8 cellular contexts compared by ENCODE assay signal in genomic region chr14:69647642-69648041, GRCh38. TPM values are rescaled to one million over a fixed set of nuclear protein-coding genes. Genes with fewer than 3 reads are reported as not detected.
DNase-seq lines count a peak whose midpoint lies in the region; ATAC-seq and TF ChIP-seq lines count a peak whose summit lies in the region.
"Not testable (repeated sequence)": the region's sequence is repeated elsewhere in the genome, so short reads cannot be mapped to it uniquely, and the experiment has no call there.

No MANE protein-coding gene starts in this region.

- H3K36me3 Mint-ChIP-seq in CD14-positive monocyte (peaks cover 19 to 37% of the 10 kb centered on the region in 2 donors), naive B cell (peaks cover 14 to 25% of the 10 kb centered on the region in 2 donors)
- H3K36me3 Mint-ChIP-seq in activated naive CD8-positive, alpha-beta T cell = not testable (repeated sequence)
- H3K36me3 Mint-ChIP-seq in dendritic cell treated with granulocyte-macrophage colony-stimulating factor and Interleukin-4, amounts not matched to agents 40 ng/mL and 50 ng/mL, for 4 days (ENCODE audit: low read depth) = peaks cover 38% of the 10 kb centered on the region

- not testable (repeated sequence) for TF ChIP-seq CTCF in CD14-positive monocyte (IDR thresholded peaks at IDR 0.05); PC-3 (conservative IDR thresholded peaks at IDR 0.05; ENCODE audit: low read depth, low read length); left lung (IDR thresholded peaks at IDR 0.05); spleen (IDR thresholded peaks at IDR 0.05 in 8 of 11, conservative IDR thresholded peaks at IDR 0.05 in 3 of 11); vagina (IDR thresholded peaks at IDR 0.05)

- H3K36me3 ChIP-seq in PC-3 (ENCODE audit: low read depth, low read length); left lung; spleen; vagina: not testable (repeated sequence)

- not testable (repeated sequence) for H4K20me1 ChIP-seq in PC-3 (ENCODE audit: low read length)

- H3K4me1 ChIP-seq in PC-3 (ENCODE audit: insufficient read depth, low read length) = peaks cover 78% of the 10 kb centered on the region
- H3K4me1 ChIP-seq in left lung = peaks cover 71 to 100% of the 10 kb centered on the region in 2 donors
- H3K4me1 ChIP-seq in spleen = peaks cover 73 to 100% (median 98%) of the 10 kb centered on the region in 6 donors
- peaks cover 85% of the 10 kb centered on the region for H3K4me1 ChIP-seq in vagina

- H3K27ac ChIP-seq in PC-3 (ENCODE audit: low read length) (peak overlapping the region; percentile 82), left lung (peak overlapping the region; percentile 67 to 94), spleen (peak overlapping the region in 6 of 8 donors; percentile 63 to 95 (median 90)), vagina (peak overlapping the region; percentile 72)

- intact Hi-C loops in CD14-positive monocyte (cut with micrococcal nuclease); PC-3 (cut with micrococcal nuclease); dendritic cell treated with granulocyte-macrophage colony-stimulating factor and Interleukin-4, amounts not matched to agents 40 ng/mL and 50 ng/mL, for 4 days (cut with micrococcal nuclease); left lung (cut with DNase I); spleen (cut with DNase I; ENCODE audit: low total_unique reads); vagina (cut with DNase I): not testable (repeated sequence)

- H3K27ac Mint-ChIP-seq in CD14-positive monocyte (peak overlapping the region in 5 of 7 donors; percentile 41 to 81 (median 54)), naive B cell (peak overlapping the region in 5 of 6 donors; percentile 30 to 94 (median 86))
- H3K27ac Mint-ChIP-seq in activated naive CD8-positive, alpha-beta T cell = peak overlapping the region; percentile 13
- peak overlapping the region; percentile 59 for H3K27ac Mint-ChIP-seq in dendritic cell treated with granulocyte-macrophage colony-stimulating factor and Interleukin-4, amounts not matched to agents 40 ng/mL and 50 ng/mL, for 4 days

- H3F3A ChIP-seq in PC-3 (ENCODE audit: low read length, unreplicated experiment) = peaks cover 10% of the 10 kb centered on the region

- not testable (repeated sequence) for H3K9me3 ChIP-seq in PC-3 (ENCODE audit: low read length); left lung; spleen; vagina

- ATAC-seq in PC-3; left lung; naive B cell (ENCODE audit: low read depth in 2 of 2): not testable (repeated sequence)

- not testable (repeated sequence) for H3K9me2 ChIP-seq in PC-3 (replicated peaks; ENCODE audit: low read length)

- H3K79me2 ChIP-seq in PC-3 (ENCODE audit: low read length) = peaks cover 65% of the 10 kb centered on the region

- WGBS in spleen, 5 donors = 86 to 92% (median 89%) methylated on average over 11 of the region's 11 CpGs

- not testable (repeated sequence) for H3K4me3 Mint-ChIP-seq in CD14-positive monocyte; activated naive CD8-positive, alpha-beta T cell; dendritic cell treated with granulocyte-macrophage colony-stimulating factor and Interleukin-4, amounts not matched to agents 40 ng/mL and 50 ng/mL, for 4 days
- peak overlapping the region in 3 of 8 donors; percentile 47 to 83 (median 65) for H3K4me3 Mint-ChIP-seq in naive B cell

- CTCF ChIA-PET in PC-3 (lab: Charles Lee) = not testable (repeated sequence)

- not testable (repeated sequence) for H3K27me3 ChIP-seq in PC-3 (ENCODE audit: low read length); left lung; spleen (replicated peaks in 1 of 7); vagina

- H3K4me3 ChIP-seq in PC-3 (ENCODE audit: low read length); left lung; spleen; vagina: not testable (repeated sequence)

- POLR2A ChIA-PET in PC-3 (lab: Charles Lee; ENCODE audit: unreplicated experiment) = interaction anchor here (0.5 kb wide), 1 partner anchor 1031 kb away, joined by 12 read pairs; no protein-coding TSS in a partner anchor

- H3K27me3 Mint-ChIP-seq in CD14-positive monocyte (ENCODE audit: low read depth in 3 of 3); activated naive CD8-positive, alpha-beta T cell; dendritic cell treated with granulocyte-macrophage colony-stimulating factor and Interleukin-4, amounts not matched to agents 40 ng/mL and 50 ng/mL, for 4 days; naive B cell: not testable (repeated sequence)

- not testable (repeated sequence) for H2AFZ ChIP-seq in PC-3 (ENCODE audit: low read length)

- not testable (repeated sequence) for H3K4me2 ChIP-seq in PC-3 (ENCODE audit: low read length)

- not testable (repeated sequence) for H3K9ac ChIP-seq in PC-3 (ENCODE audit: low read length)

- BruUV-seq in PC-3 (replicated peaks; lab: Mats Ljungman, UMichigan) = not testable (repeated sequence)

- H3K4me1 Mint-ChIP-seq in CD14-positive monocyte (peaks cover 92% of the 10 kb centered on the region), naive B cell (peaks cover 76 to 97% (median 96%) of the 10 kb centered on the region in 3 donors)
- peaks cover 90% of the 10 kb centered on the region for H3K4me1 Mint-ChIP-seq in activated naive CD8-positive, alpha-beta T cell (ENCODE audit: low read depth)
- peaks cover 90% of the 10 kb centered on the region for H3K4me1 Mint-ChIP-seq in dendritic cell treated with granulocyte-macrophage colony-stimulating factor and Interleukin-4, amounts not matched to agents 40 ng/mL and 50 ng/mL, for 4 days (ENCODE audit: low read depth)

- TF ChIP-seq POLR2A in spleen (IDR thresholded peaks at IDR 0.05); vagina (IDR thresholded peaks at IDR 0.05): not testable (repeated sequence)

- not testable (repeated sequence) for H3K9me3 Mint-ChIP-seq in CD14-positive monocyte; activated naive CD8-positive, alpha-beta T cell (ENCODE audit: low read depth); dendritic cell treated with granulocyte-macrophage colony-stimulating factor and Interleukin-4, amounts not matched to agents 40 ng/mL and 50 ng/mL, for 4 days
- H3K9me3 Mint-ChIP-seq in naive B cell = peaks cover 0 to 14% (median 6%) of the 10 kb centered on the region in 7 donors

- not testable (repeated sequence) for DNase-seq in CD14-positive monocyte (ENCODE audit: low spot score); PC-3; left lung; naive B cell; spleen; vagina (ENCODE audit: extremely low spot score in 2 of 2)

RNA-seq across cellular contexts. Expression of gene SUSD6, which starts 36.2 kb away (rescaled TPM):
- polyA plus RNA-seq in CD14-positive monocyte (10 to 100 TPM; 17.3 to 30.1 TPM), naive B cell (ENCODE audit: low read depth in 6 of 6) (10 to 100 TPM; 16.1 to 22.8 (median 19.4) TPM), spleen (10 to 100 TPM; 10.7 to 20.4 (median 11.3) TPM)
- total RNA-seq in PC-3 (2014; rRNA removed) (6.1 and 9.3 TPM in 2 replicates), left lung (10 to 100 TPM; 63.8 to 77.4 TPM), spleen (100 to 1,000 TPM in 3 of 7 donors, 10 to 100 TPM in 4; 76.1 to 120 (median 96.1) TPM), vagina (36.6 TPM)

Comparison
In these comparisons a context has a peak if more than half of its experiments do, and no peak if none do; other contexts are left out.
1. H3K27ac Mint-ChIP-seq: peak in every context shown above with its lines; median percentile 86 in naive B cell; 59 in dendritic cell treated with granulocyte-macrophage colony-stimulating factor and Interleukin-4, amounts not matched to agents 40 ng/mL and 50 ng/mL, for 4 days; 54 in CD14-positive monocyte; 13 in activated naive CD8-positive, alpha-beta T cell.